1 cellular context compared by ENCODE assay signal in the genomic region with DNA sequence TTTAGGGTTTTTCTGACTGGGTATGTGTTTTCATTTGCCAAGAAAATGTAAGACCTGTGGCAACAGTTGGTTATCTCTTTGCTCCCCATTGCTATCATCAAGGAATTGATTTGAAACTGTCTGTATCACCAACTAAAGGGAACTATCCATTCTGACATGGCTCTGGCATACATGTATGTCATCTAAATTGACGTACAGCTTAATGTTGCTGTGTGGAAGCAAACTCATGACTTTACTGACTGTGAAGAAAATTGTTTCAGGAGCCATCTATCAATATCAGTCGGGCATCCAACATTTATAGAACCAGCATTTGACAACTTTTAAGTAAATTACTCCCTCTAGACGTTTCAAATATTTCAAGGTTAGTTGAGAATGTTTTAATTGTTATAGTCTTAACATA.
"Had no signal": no experiment of that assay in that cellular context is flagged by ENCODE, and none has a peak within 500 bp of the region (broad histone marks: within the 10 kb centered on the region; RNA-seq: fewer than 3 reads in every experiment).

No MANE protein-coding gene starts in this region.

- H3K9me3 ChIP-seq: MG63 had no signal

- H3K4me3 ChIP-seq: MG63 had no signal

- H3K36me3 ChIP-seq: MG63 had no signal

- H3K27me3 ChIP-seq: MG63 had no signal
